Comparison of ENCODE assay signal across 29 cellular contexts in the genomic region with DNA sequence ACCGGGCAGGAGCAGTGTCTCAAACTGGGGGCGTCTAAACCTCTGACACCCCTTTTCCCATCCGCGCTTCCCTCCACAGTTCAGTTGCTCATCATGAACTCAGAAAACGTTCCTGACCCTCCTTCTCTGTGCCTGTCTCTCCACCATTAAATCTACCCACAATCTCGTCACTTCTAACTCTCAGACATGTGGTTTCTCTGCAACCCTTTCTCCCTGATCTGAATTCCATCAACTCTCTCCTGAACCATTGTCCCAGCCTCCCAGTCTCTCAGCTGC.
"Had no signal": no experiment of that assay in that cellular context is flagged by ENCODE, and none has a peak within 500 bp of the region (broad histone marks: within the 10 kb centered on the region; RNA-seq: fewer than 3 reads in every experiment).

No MANE protein-coding gene starts in this region.

- H3K4me2 ChIP-seq: smooth muscle cell had no signal

- H3K27me3 ChIP-seq: pancreas, right atrium auricular region, right lobe of liver, thyroid gland, uterus had no signal

- DNase-seq: naive B cell; nephron progenitor cell; occipital lobe; retina; stimulated activated CD4-positive, alpha-beta T cell treated with anti-CD3 and anti-CD28 coated beads, Interleukin-12 subunit alpha, Interleukin-12 subunit beta, amount 100 ng/mL, for 4 hours; stimulated activated CD4-positive, alpha-beta T cell treated with anti-CD3 and anti-CD28 coated beads, Interleukin-1b, Interleukin-23, amount 100 ng/mL, for 48 hours; stimulated activated CD4-positive, alpha-beta T cell treated with anti-CD3 and anti-CD28 coated beads, Interleukin-4, amount 100 ng/mL, for 1 hour; stimulated activated CD4-positive, alpha-beta T cell treated with anti-CD3 and anti-CD28 coated beads, Interleukin-4, amount 100 ng/mL, for 4 hours; stimulated activated CD8-positive, alpha-beta memory T cell treated with anti-CD3 and anti-CD28 coated beads, Interleukin-4, amount 100 ng/mL, for 48 hours; stimulated activated naive CD4-positive, alpha-beta T cell treated with Interleukin-2 at 50 U/mL for 16 hours; stomach; thyroid gland; uterus had no signal

- H3K27me3 Mint-ChIP-seq: type B pancreatic cell had no signal

- H3K27ac ChIP-seq: pancreas, prostate gland, right atrium auricular region, right lobe of liver, skin epidermis, spleen, stomach, thoracic aorta, thyroid gland, tibial nerve, upper lobe of right lung, uterus had no signal

- H3K4me1 Mint-ChIP-seq: nephron progenitor cell, neural crest cell had no signal

- H3K4me3 ChIP-seq: pancreas, prostate gland, right atrium auricular region, right lobe of liver, skin epidermis, smooth muscle cell, spleen, stomach, thoracic aorta, thyroid gland, tibial nerve, upper lobe of right lung, uterus had no signal

- ATAC-seq: naive thymus-derived CD8-positive, alpha-beta T cell; pancreas; right lobe of liver; stimulated activated memory B cell treated with anti-CD40 and anti-IgM and Interleukin-4, amounts not matched to agents 10 μg/mL and 1 μg/mL and 100 μg/mL, for 72 hours; upper lobe of right lung had no signal

- H3K4me1 ChIP-seq: pancreas, prostate gland, right atrium auricular region, right lobe of liver, spleen, stomach, thyroid gland, tibial nerve, upper lobe of right lung, uterus had no signal

- H3K36me3 Mint-ChIP-seq: type B pancreatic cell had no signal

- H3K9me3 ChIP-seq: pancreas, prostate gland, thyroid gland had no signal

- H3K36me3 ChIP-seq: pancreas, prostate gland, right atrium auricular region, right lobe of liver, spleen, stomach, thoracic aorta, thyroid gland, tibial nerve, upper lobe of right lung, uterus had no signal

- H3K4me3 Mint-ChIP-seq: naive thymus-derived CD8-positive, alpha-beta T cell; natural killer cell treated with Interleukin-12 subunit alpha and Interleukin-12 subunit beta and Interleukin-15 and Interleukin-18, amount 100 ng/mL, for 72 hours; nephron progenitor cell; neural crest cell; stimulated activated memory B cell treated with anti-CD40 and anti-IgM and Interleukin-4, amounts not matched to agents 10 μg/mL and 1 μg/mL and 100 μg/mL, for 72 hours; stimulated activated naive CD8-positive, alpha-beta T cell treated with anti-CD3 and anti-CD28 coated beads, Interleukin-15, Interleukin-2, amounts not matched to agents 100 ng/mL and 50 ng/mL, for 24 hours; type B pancreatic cell had no signal

- H3K27ac Mint-ChIP-seq: naive B cell; natural killer cell treated with Interleukin-12 subunit alpha and Interleukin-12 subunit beta and Interleukin-15 and Interleukin-18, amount 100 ng/mL, for 72 hours; nephron progenitor cell; stimulated activated memory B cell treated with anti-CD40 and anti-IgM and Interleukin-4, amounts not matched to agents 10 μg/mL and 1 μg/mL and 100 μg/mL, for 72 hours; stimulated activated naive CD8-positive, alpha-beta T cell treated with anti-CD3 and anti-CD28 coated beads, Interleukin-15, Interleukin-2, amounts not matched to agents 100 ng/mL and 50 ng/mL, for 24 hours; type B pancreatic cell had no signal

- H3K9me3 Mint-ChIP-seq: neural crest cell had no signal
